ENCODE assay signal across 9 cellular contexts in the genomic region with DNA sequence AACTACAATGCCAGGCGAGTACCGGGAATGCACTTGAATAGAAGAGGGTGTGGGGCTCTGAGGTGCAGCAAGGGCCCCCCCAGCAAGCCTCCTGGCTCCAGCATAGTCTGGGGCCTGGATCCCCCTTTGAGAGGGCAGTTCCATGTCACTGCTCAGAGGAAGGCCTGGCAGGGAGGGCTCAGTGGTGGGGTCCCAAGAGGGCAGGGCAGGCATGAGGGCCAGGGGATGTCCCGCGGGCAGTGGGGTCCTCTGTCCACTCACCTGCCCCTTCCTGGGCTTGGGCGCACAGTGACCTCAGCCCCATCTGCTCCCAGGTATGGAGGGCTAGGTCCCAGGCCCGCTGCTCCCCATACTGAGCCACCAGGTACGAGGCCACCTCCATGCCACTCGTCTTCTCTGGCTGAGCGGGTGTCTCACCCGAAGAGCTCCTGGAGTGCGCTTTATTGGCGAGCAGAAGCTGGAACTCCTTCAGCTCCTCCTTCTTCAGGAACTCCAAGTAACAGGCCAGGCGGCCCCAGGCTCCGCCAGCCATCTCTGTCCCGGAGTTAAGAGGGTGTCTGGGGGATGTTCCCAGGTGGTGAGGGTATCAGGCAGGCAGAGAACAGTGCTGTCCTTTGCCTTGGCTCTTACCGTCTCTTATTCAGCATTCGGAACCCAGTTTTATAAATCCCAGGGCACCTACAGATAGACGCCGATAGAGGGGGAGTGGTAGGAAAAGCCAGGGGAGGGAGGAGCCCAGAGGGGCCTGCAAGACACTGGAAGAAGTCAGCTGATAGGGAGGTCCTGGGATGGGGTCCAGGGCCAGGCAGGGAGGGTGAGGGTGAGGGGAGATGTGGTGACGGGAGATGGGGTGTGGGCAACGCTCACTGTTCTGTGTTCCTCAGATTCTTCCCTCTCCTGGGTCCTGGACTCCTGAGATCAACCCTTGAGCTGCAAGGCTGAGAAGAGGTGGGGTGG. TPM values are rescaled to one million over a fixed set of nuclear protein-coding genes. Genes with fewer than 3 reads are reported as not detected.
A peak's percentile ranks its signal among the peaks of the same experiment; 100 is the strongest.
DNase-seq lines count a peak whose midpoint lies in the region; ATAC-seq, FAIRE-seq and TF ChIP-seq lines count a peak whose summit lies in the region.
"Had no signal": no experiment of that assay in that cellular context is flagged by ENCODE, and none has a peak within 500 bp of the region (broad histone marks: within the 10 kb centered on the region; RNA-seq: fewer than 3 reads in every experiment).

No MANE protein-coding gene starts in this region.

- peak; percentile 15 for ATAC-seq in HG03045 (IDR thresholded peaks at IDR 0.05; ENCODE audit: unreplicated experiment)
- ATAC-seq in mucosa of descending colon = peak; percentile 14

- peaks cover 7% of the 10 kb centered on the region for H3K4me1 ChIP-seq in mucosa of descending colon (ENCODE audit: low read depth)

- H3K4me3 ChIP-seq in astrocyte of the spinal cord (ENCODE audit: low read depth, low read length) = peak overlapping the region; percentile 28
- H3K4me3 ChIP-seq in mucosa of descending colon = no peak overlapping the region

- H3K9me3 ChIP-seq in mucosa of descending colon = no peaks in the 10 kb centered on the region

- in situ Hi-C loops in astrocyte of the spinal cord (cut with HindIII; ENCODE audit: low sequenced_read_pairs) = no loop called here

- no peak for FAIRE-seq in urothelium cell line (lab: Jason Lieb, UNC)
- FAIRE-seq: islet of Langerhans had no signal

- no peak for TF ChIP-seq CTCF in astrocyte of the spinal cord (IDR thresholded peaks at IDR 0.05; ENCODE audit: low read depth, low read length)
- TF ChIP-seq CTCF in mucosa of descending colon (IDR thresholded peaks at IDR 0.05) = no peak

- DNase-seq in GM03348 (ENCODE audit: low spot score) (peak; percentile 81), astrocyte of the spinal cord (ENCODE audit: low read depth, low spot score) (no peak), mucosa of descending colon (no peak), NCI-H69 (lab: John Stamatoyannopoulos, UW) (no peak), SHP77 (lab: John Stamatoyannopoulos, UW) (no peak), NCI-H2029 (lab: John Stamatoyannopoulos, UW) (no peak), urothelium cell line (ENCODE audit: low spot score) (no peak)

- intact Hi-C loops in mucosa of descending colon (cut with DNase I, micrococcal nuclease) = no loop called here

- no peaks in the 10 kb centered on the region for H3K36me3 ChIP-seq in mucosa of descending colon (ENCODE audit: low read depth)

RNA-seq across cellular contexts. Expression of gene NLRP1, which starts 0.6 kb away (rescaled TPM):
- total RNA-seq in mucosa of descending colon = 10 to 100 TPM in 1 of 3 donors, 1 to 10 TPM in 2; 4.6 to 13.9 (median 8.0) TPM
